ENCODE assay signal across 8 cellular contexts in genomic region chr17:68794636-68795503, GRCh38.
DNase-seq lines count a peak whose midpoint lies in the region; ATAC-seq and TF ChIP-seq lines count a peak whose summit lies in the region.

No MANE protein-coding gene starts in this region.

- H4K20me1 ChIP-seq in MM.1S (ENCODE audit: insufficient read depth, low read length), result no peaks in the 10 kb centered on the region
- H4K20me1 ChIP-seq in mammary epithelial cell (ENCODE audit: insufficient read depth, low read length), result no peaks in the 10 kb centered on the region

- H2AFZ ChIP-seq in MM.1S (ENCODE audit: low read length), result peak overlapping the region; percentile 84
- peak overlapping the region; percentile 70 for H2AFZ ChIP-seq in mammary epithelial cell (ENCODE audit: low read depth, low read length)

- CTCF ChIA-PET in mammary epithelial cell (lab: Charles Lee; ENCODE audit: low non-redundant PET), result no interaction called here

- H3K27ac ChIP-seq in MM.1S (ENCODE audit: low read length), result no peak overlapping the region; the same call in 1 of the 2 replicates
- H3K27ac ChIP-seq in mammary epithelial cell (ENCODE audit: insufficient read depth, low read depth, low read length), result no peak overlapping the region
- H3K27ac ChIP-seq in lower lobe of right lung, result peak overlapping the region; percentile 83
- H3K27ac ChIP-seq in upper lobe of left lung, result peak overlapping the region; percentile 45 to 80 (median 69)

- H3K4me3 ChIP-seq in MM.1S (ENCODE audit: low read length), result peak overlapping the region; percentile 48
- peak overlapping the region in 1 of 3 experiments; percentile 9 for H3K4me3 ChIP-seq in mammary epithelial cell (replicated peaks in 1 of 3; ENCODE audit: insufficient read depth in 1 of 3, low read depth in 2 of 3, low read length in 3 of 3)
- H3K4me3 ChIP-seq in lower lobe of right lung, result peak overlapping the region; percentile 34
- peak overlapping the region in 3 of 4 donors; percentile 12 to 28 (median 15) for H3K4me3 ChIP-seq in upper lobe of left lung

- TF ChIP-seq EP300 in upper lobe of left lung (IDR thresholded peaks at IDR 0.05), result no peak

- H3K4me1 ChIP-seq in MM.1S (ENCODE audit: low read length) (no peaks in the 10 kb centered on the region), mammary epithelial cell (ENCODE audit: insufficient read depth, low read length) (no peaks in the 10 kb centered on the region), lower lobe of right lung (peaks cover 42% of the 10 kb centered on the region), upper lobe of left lung (peaks cover 16 to 24% (median 21%) of the 10 kb centered on the region in 4 donors)

- H3K9me3 ChIP-seq in MM.1S (replicated peaks; ENCODE audit: insufficient read depth, low read length) (no peaks in the 10 kb centered on the region), mammary epithelial cell (replicated peaks; ENCODE audit: insufficient read depth, low read length) (no peaks in the 10 kb centered on the region), lower lobe of right lung (no peaks in the 10 kb centered on the region), upper lobe of left lung (no peaks in the 10 kb centered on the region)

- BruUV-seq in mammary epithelial cell (replicated peaks; lab: Mats Ljungman, UMichigan), result no TSS peak

- no peaks in the 10 kb centered on the region for H3K9me2 ChIP-seq in MM.1S (replicated peaks; ENCODE audit: insufficient read depth, low read length)

- ATAC-seq in lower lobe of right lung (peak; percentile 64 to 72), upper lobe of left lung (ENCODE audit: low FRiP score in 2 of 2) (peak in 1 of 2 donors; percentile 58), GM18520 (IDR thresholded peaks at IDR 0.05; ENCODE audit: unreplicated experiment) (no peak)

- no peaks in the 10 kb centered on the region for H3K27me3 ChIP-seq in MM.1S (replicated peaks; ENCODE audit: insufficient read depth, low read length)
- no peaks in the 10 kb centered on the region for H3K27me3 ChIP-seq in mammary epithelial cell (ENCODE audit: insufficient read depth, low read length)
- no peaks in the 10 kb centered on the region for H3K27me3 ChIP-seq in lower lobe of right lung (ENCODE audit: low read depth)
- H3K27me3 ChIP-seq in upper lobe of left lung, result no peaks in the 10 kb centered on the region

- H3K79me2 ChIP-seq in MM.1S (ENCODE audit: low read length) (no peaks in the 10 kb centered on the region), mammary epithelial cell (ENCODE audit: insufficient read depth, low read length) (no peaks in the 10 kb centered on the region)

- DNase-seq in EH (ENCODE audit: low read depth) (peak; percentile 9), MM.1S (peak; percentile 40), mammary epithelial cell (no peak), lower lobe of right lung (no peak), upper lobe of left lung (no peak), DMS79 treated with DMSO at 0.1 percent for 48 hours (lab: John Stamatoyannopoulos, UW) (no peak), DMS114 treated with DMSO at 0.1 percent for 48 hours (lab: John Stamatoyannopoulos, UW; ENCODE audit: unreplicated experiment) (no peak)

- H3F3A ChIP-seq in MM.1S (ENCODE audit: insufficient read depth, low read length), result no peaks in the 10 kb centered on the region

- 35% methylated on average over 6 of the region's 6 CpGs for WGBS in mammary epithelial cell (ENCODE audit: low coverage, missing lambda C conversion rate)
- WGBS in upper lobe of left lung, 2 donors, result 38 to 42% methylated on average over 6 of the region's 6 CpGs

- no peaks in the 10 kb centered on the region for H3K36me3 ChIP-seq in MM.1S (replicated peaks; ENCODE audit: insufficient read depth, low read length)
- H3K36me3 ChIP-seq in mammary epithelial cell (ENCODE audit: insufficient read depth, low read length), result no peaks in the 10 kb centered on the region
- no peaks in the 10 kb centered on the region for H3K36me3 ChIP-seq in lower lobe of right lung
- no peaks in the 10 kb centered on the region for H3K36me3 ChIP-seq in upper lobe of left lung

- H3K4me2 ChIP-seq in MM.1S (ENCODE audit: low read depth, low read length), result peak overlapping the region; percentile 87
- peak overlapping the region; percentile 66 for H3K4me2 ChIP-seq in mammary epithelial cell (ENCODE audit: insufficient read depth, low read depth, low read length)

- peak; percentile 51 for TF ChIP-seq CTCF in MM.1S (IDR thresholded peaks at IDR 0.05; ENCODE audit: low read length)
- TF ChIP-seq CTCF in mammary epithelial cell (conservative IDR thresholded peaks at IDR 0.05 in 1 of 2, IDR thresholded peaks at IDR 0.05 in 1 of 2; ENCODE audit: extremely low read depth in 1 of 2, insufficient read depth in 1 of 2, low read depth in 1 of 2, low read length in 2 of 2), result peak; percentile 29 to 43
- TF ChIP-seq CTCF in lower lobe of right lung (IDR thresholded peaks at IDR 0.05), result peak; percentile 32
- peak in 2 of 6 experiments; percentile 27 to 38 for TF ChIP-seq CTCF in upper lobe of left lung (IDR thresholded peaks at IDR 0.05)

- peak overlapping the region; percentile 27; the same call in 1 of the 2 replicates for H3K9ac ChIP-seq in MM.1S (ENCODE audit: low read length)
- H3K9ac ChIP-seq in mammary epithelial cell (ENCODE audit: insufficient read depth, low read length), result no peak overlapping the region

- intact Hi-C loops in mammary epithelial cell (cut with micrococcal nuclease) (loop anchor here (1.0 kb wide), 3 partner anchors 116 to 440 kb away; no protein-coding TSS in a partner anchor), lower lobe of right lung (cut with DNase I) (no loop called here)

- no peak for TF ChIP-seq POLR2A in upper lobe of left lung (IDR thresholded peaks at IDR 0.05)

- in situ Hi-C loops in mammary epithelial cell (cut with MboI; ENCODE audit: low sequenced_read_pairs in 2 of 2), result no loop called here

- dilution Hi-C loops in mammary epithelial cell (cut with HindIII; ENCODE audit: low sequenced_read_pairs), result loop anchor here (5.0 kb wide), 1 partner anchor 47 kb away; no protein-coding TSS in a partner anchor

Comparison
In these comparisons a context has a peak if more than half of its experiments do, and no peak if none do; other contexts are left out.
1. DNase-seq: peak in EH (single experiment) and MM.1S (single experiment); none in mammary epithelial cell (single experiment), lower lobe of right lung (single experiment), upper lobe of left lung (0 of 2), DMS79 treated with DMSO at 0.1 percent for 48 hours (single experiment) and DMS114 treated with DMSO at 0.1 percent for 48 hours (single experiment).
2. H3K27ac ChIP-seq: peak in lower lobe of right lung (single experiment) and upper lobe of left lung (4 of 4); none in MM.1S (single experiment) and mammary epithelial cell (single experiment).